ENCODE assay signal across 11 cellular contexts in genomic region chr6:107690864-107691661, GRCh38.
A peak's percentile ranks its signal among the peaks of the same experiment; 100 is the strongest.
DNase-seq lines count a peak whose midpoint lies in the region; ATAC-seq, FAIRE-seq and TF ChIP-seq lines count a peak whose summit lies in the region.
"Had no signal": no experiment of that assay in that cellular context is flagged by ENCODE, and none has a peak within 500 bp of the region (broad histone marks: within the 10 kb centered on the region; RNA-seq: fewer than 3 reads in every experiment).

No MANE protein-coding gene starts in this region.

- H3K4me2 ChIP-seq in H1 (ENCODE audit: insufficient read depth in 1 of 2, low read depth in 2 of 2, low read length in 2 of 2) (no peak overlapping the region), SK-N-SH (no peak overlapping the region)

- no peaks in the 10 kb centered on the region for H3F3A ChIP-seq in SK-N-SH (replicated peaks; ENCODE audit: insufficient read depth)

- H4K20me1 ChIP-seq in H1 (replicated peaks in 1 of 2; ENCODE audit: control insufficient read depth in 1 of 2, insufficient read depth in 2 of 2, low read length in 2 of 2), result no peaks in the 10 kb centered on the region
- no peaks in the 10 kb centered on the region for H4K20me1 ChIP-seq in SK-N-SH (ENCODE audit: insufficient read depth)

- H3K27me3 ChIP-seq in right atrium auricular region (no peaks in the 10 kb centered on the region), H1 (replicated peaks in 1 of 4; ENCODE audit: control insufficient read depth in 3 of 4, extremely low read depth in 1 of 4, insufficient read depth in 3 of 4, low read length in 3 of 4) (no peaks in the 10 kb centered on the region), SK-N-SH (ENCODE audit: insufficient read depth) (no peaks in the 10 kb centered on the region)

- no peaks in the 10 kb centered on the region for H3K23me2 ChIP-seq in H1 (ENCODE audit: low read depth, low read length)

- H4K8ac ChIP-seq in H1 (ENCODE audit: extremely low read depth, insufficient read depth, low read length), result no peak overlapping the region; the same call in 1 of the 2 replicates

- ATAC-seq in Right ventricle myocardium inferior (peak; percentile 56), HG03432 (IDR thresholded peaks at IDR 0.05; ENCODE audit: unreplicated experiment) (no peak), GM21528 (IDR thresholded peaks at IDR 0.05; ENCODE audit: low FRiP score, unreplicated experiment) (no peak)
- ATAC-seq: stimulated activated memory B cell treated with anti-CD40 and anti-IgM and Interleukin-4, amounts not matched to agents 10 μg/mL and 1 μg/mL and 100 μg/mL, for 72 hours had no signal

- CTCF ChIA-PET in H1 (lab: Charles Lee; ENCODE audit: partially characterized antibody), result interaction anchor here (0.6 to 4.3 kb wide), 6 partner anchors 8 to 343 kb away, joined by 3 to 26 read pairs (median 4); no protein-coding TSS in a partner anchor
- CTCF ChIA-PET in SK-N-SH (lab: Yijun Ruan, JAX), result interaction anchor here (0.9 to 5.8 kb wide), 7 partner anchors 11 to 373 kb away, joined by 3 to 36 read pairs (median 4); no protein-coding TSS in a partner anchor

- no peak overlapping the region for H3K14ac ChIP-seq in H1 (ENCODE audit: insufficient read length)

- no peak overlapping the region for H2BK120ac ChIP-seq in H1 (replicated peaks; ENCODE audit: low read depth, low read length)

- no peak overlapping the region for H4K5ac ChIP-seq in H1 (ENCODE audit: insufficient read length, low read depth, low read length)

- no peak overlapping the region for H3K23ac ChIP-seq in H1 (ENCODE audit: insufficient read length)

- H2BK12ac ChIP-seq in H1 (ENCODE audit: low read depth, low read length), result no peak overlapping the region; the same call in 1 of the 2 replicates

- TF ChIP-seq CTCF in right atrium auricular region (IDR thresholded peaks at IDR 0.05), result no peak
- TF ChIP-seq CTCF in H1 (IDR thresholded peaks at IDR 0.05; ENCODE audit: control extremely low read depth in 1 of 3, insufficient read depth in 1 of 3, low read depth in 1 of 3, low read length in 3 of 3), result no peak
- no peak for TF ChIP-seq CTCF in GM20000 (IDR thresholded peaks at IDR 0.05; ENCODE audit: extremely low read depth, missing control alignments)
- no peak for TF ChIP-seq CTCF in SK-N-SH (IDR thresholded peaks at IDR 0.05)

- H3K79me2 ChIP-seq in H1 (ENCODE audit: control insufficient read depth in 1 of 2, insufficient read depth in 2 of 2, low read length in 2 of 2) (no peaks in the 10 kb centered on the region), SK-N-SH (ENCODE audit: insufficient read depth) (no peaks in the 10 kb centered on the region)

- no peak for TF ChIP-seq POLR2A in H1 (IDR thresholded peaks at IDR 0.05; ENCODE audit: control extremely low read depth in 1 of 2, low read depth in 2 of 2, low read length in 2 of 2)

- no peak overlapping the region for H2BK20ac ChIP-seq in H1 (ENCODE audit: low read length)

- FAIRE-seq in H1 (lab: Jason Lieb, UNC), result no peak

- H3K4me3 ChIP-seq in right atrium auricular region (no peak overlapping the region), H1 (ENCODE audit: extremely low read depth in 1 of 4, insufficient read depth in 2 of 4, low read depth in 3 of 4, low read length in 4 of 4) (no peak overlapping the region), SK-N-SH (ENCODE audit: low read depth in 2 of 2, low read length in 1 of 2) (no peak overlapping the region)

- H3K79me1 ChIP-seq in H1 (ENCODE audit: low read depth, low read length), result no peaks in the 10 kb centered on the region

- H3K36me3 ChIP-seq in right atrium auricular region (no peaks in the 10 kb centered on the region), H1 (ENCODE audit: control insufficient read depth in 2 of 4, insufficient read depth in 4 of 4, low read length in 3 of 4) (no peaks in the 10 kb centered on the region), SK-N-SH (replicated peaks in 1 of 2; ENCODE audit: control insufficient read depth in 1 of 2, insufficient read depth in 2 of 2, low read length in 1 of 2) (no peaks in the 10 kb centered on the region)

- H2AK5ac ChIP-seq in H1 (ENCODE audit: low read depth, low read length), result no peak overlapping the region

- peaks cover 0 to 19% of the 10 kb centered on the region in 2 donors for H3K4me1 ChIP-seq in right atrium auricular region
- H3K4me1 ChIP-seq in H1 (replicated peaks in 1 of 4; ENCODE audit: control insufficient read depth in 3 of 4, insufficient read depth in 4 of 4, low read length in 3 of 4), result peaks cover 0 to 4% (median 0%) of the 10 kb centered on the region in 4 experiments; a peak in 2 of 7 replicates
- H3K4me1 ChIP-seq in SK-N-SH (ENCODE audit: control insufficient read depth in 1 of 2, insufficient read depth in 2 of 2, low read depth in 1 of 2, low read length in 1 of 2), result no peaks in the 10 kb centered on the region

- H2AFZ ChIP-seq in H1 (ENCODE audit: low read length) (no peak overlapping the region), SK-N-SH (ENCODE audit: low read depth) (no peak overlapping the region)

- no peak for TF ChIP-seq EP300 in H1 (IDR thresholded peaks at IDR 0.05; ENCODE audit: borderline replicate concordance in 1 of 2, low read depth in 2 of 2, low read length in 2 of 2)
- no peak for TF ChIP-seq EP300 in SK-N-SH (IDR thresholded peaks at IDR 0.05; ENCODE audit: borderline replicate concordance in 1 of 2, low read depth in 1 of 2, low read length in 1 of 2)

- H3K4ac ChIP-seq in H1 (replicated peaks; ENCODE audit: insufficient read length, low read depth, low read length), result no peak overlapping the region

- H3K9ac ChIP-seq in H1 (replicated peaks in 1 of 4; ENCODE audit: extremely low read depth in 1 of 4, low read depth in 3 of 4, low read length in 3 of 4), result no peak overlapping the region
- H3K9ac ChIP-seq in SK-N-SH, result no peak overlapping the region

- DNase-seq in Right ventricle myocardium inferior (ENCODE audit: missing footprints) (no peak), right atrium auricular region (ENCODE audit: low spot score) (no peak), H1 (ENCODE audit: low read depth in 1 of 2, low spot score in 2 of 2) (no peak), myocyte (ENCODE audit: low read depth) (peak; percentile 67), GM20000 (ENCODE audit: low spot score) (no peak), SK-N-SH (no peak)
- DNase-seq: effector memory CD4-positive, alpha-beta T cell; NCI-H1930 had no signal

- intact Hi-C loops in Right ventricle myocardium inferior (cut with DNase I), result no loop called here

- H3K9me2 ChIP-seq in SK-N-SH, result no peaks in the 10 kb centered on the region

- H3K18ac ChIP-seq in H1 (ENCODE audit: extremely low read depth, low read length), result no peak overlapping the region

- H3K9me3 ChIP-seq in right atrium auricular region (no peaks in the 10 kb centered on the region), H1 (ENCODE audit: insufficient read depth in 2 of 2, low read depth in 1 of 2, low read length in 1 of 2) (0 out of 4 replicates have a peak, but pooled peaks cover 0 to 3% of the 10 kb centered on the region in 2 experiments), SK-N-SH (no peaks in the 10 kb centered on the region)

- 88% methylated on average over 8 of the region's 13 CpGs; no CpG with 5 or more reads in 1 of the 2 experiments for WGBS in H1 (ENCODE audit: extremely low coverage in 1 of 2, insufficient coverage in 1 of 2, insufficient read length in 1 of 2, insufficient replicate concordance in 2 of 2, low coverage in 1 of 2, low lambda C conversion rate in 2 of 2, missing lambda C conversion rate in 1 of 2), 2 experiments
- 70% methylated on average over 13 of the region's 13 CpGs for WGBS in SK-N-SH (ENCODE audit: low lambda C conversion rate)

- no peak overlapping the region for H2BK5ac ChIP-seq in H1 (ENCODE audit: low read depth, low read length)

- TF ChIP-seq RAD21 in H1 (IDR thresholded peaks at IDR 0.05 in 1 of 2, conservative IDR thresholded peaks at IDR 0.05 in 1 of 2; ENCODE audit: low read depth in 2 of 2, low read length in 2 of 2), result no peak
- no peak for TF ChIP-seq RAD21 in SK-N-SH (IDR thresholded peaks at IDR 0.05; ENCODE audit: low read length)

- POLR2A ChIA-PET in H1 (lab: Charles Lee; ENCODE audit: partially characterized antibody) (no interaction called here), SK-N-SH (lab: Yijun Ruan, JAX) (no interaction called here)

- H3K56ac ChIP-seq in H1 (replicated peaks; ENCODE audit: insufficient read length, low read depth, low read length), result no peak overlapping the region

- no peak overlapping the region for H4K91ac ChIP-seq in H1 (replicated peaks; ENCODE audit: insufficient read length, low read length)

- H3K27ac ChIP-seq in right atrium auricular region (no peak overlapping the region), H1 (ENCODE audit: low read depth, low read length) (no peak overlapping the region), SK-N-SH (ENCODE audit: low read depth in 2 of 2, low read length in 1 of 2) (no peak overlapping the region)

- no peak overlapping the region for H2BK15ac ChIP-seq in H1 (ENCODE audit: low read length)

TF ChIP-seq in H1, 55 proteins besides CTCF, POLR2A, EP300 and RAD21:
- TF ChIP-seq KDM4A (IDR thresholded peaks at IDR 0.05; ENCODE audit: low read depth, low read length, severe bottlenecking), result no peak
- TF ChIP-seq, protein P1, sequence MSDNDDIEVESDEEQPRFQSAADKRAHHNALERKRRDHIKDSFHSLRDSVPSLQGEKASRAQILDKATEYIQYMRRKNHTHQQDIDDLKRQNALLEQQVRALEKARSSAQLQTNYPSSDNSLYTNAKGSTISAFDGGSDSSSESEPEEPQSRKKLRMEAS (IDR thresholded peaks at IDR 0.05), result peak; percentile 74
- peak; percentile 44; the same call in 1 of the 2 replicates for TF ChIP-seq E2F6 (IDR thresholded peaks at IDR 0.05)

TF ChIP-seq in SK-N-SH, 30 proteins besides CTCF, POLR2A, EP300 and RAD21:
- TF ChIP-seq GABPA (IDR thresholded peaks at IDR 0.05; ENCODE audit: low read depth) (no peak), RXRA (IDR thresholded peaks at IDR 0.05; ENCODE audit: borderline replicate concordance, low read depth) (no peak)
